Comparison of ENCODE assay signal across 9 cellular contexts in the genomic region with DNA sequence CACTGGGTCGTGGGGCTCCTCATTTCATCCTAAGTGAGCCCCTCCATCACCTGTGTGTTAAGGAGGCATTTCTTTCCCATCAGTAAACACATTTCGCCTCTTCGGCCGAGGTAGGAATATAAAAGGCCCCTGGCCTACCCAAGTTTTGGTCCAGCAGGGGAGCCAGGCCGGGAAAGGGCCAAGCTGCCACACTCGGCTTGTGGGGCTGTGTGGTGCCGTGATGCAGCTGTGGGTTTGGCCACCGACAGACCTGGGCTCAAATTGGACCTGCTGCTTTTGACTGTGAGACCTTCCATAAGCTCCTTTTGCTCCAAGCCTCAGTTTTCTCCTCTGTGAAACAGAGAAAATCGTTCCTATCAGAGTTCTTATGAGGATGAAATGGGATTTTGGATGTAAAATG. TPM values are rescaled to one million over a fixed set of nuclear protein-coding genes. Genes with fewer than 3 reads are reported as not detected.
A peak's percentile ranks its signal among the peaks of the same experiment; 100 is the strongest.
DNase-seq lines count a peak whose midpoint lies in the region; ATAC-seq, FAIRE-seq and TF ChIP-seq lines count a peak whose summit lies in the region.
"Had no signal": no experiment of that assay in that cellular context is flagged by ENCODE, and none has a peak within 500 bp of the region (broad histone marks: within the 10 kb centered on the region; RNA-seq: fewer than 3 reads in every experiment).

No MANE protein-coding gene starts in this region.

- H3K79me2 ChIP-seq in SU-DHL-6 (ENCODE audit: insufficient read depth, low read length) = peaks cover 11% of the 10 kb centered on the region

- 0 out of 2 replicates have a peak, but pooled peaks cover 4% of the 10 kb centered on the region for H3K9me3 ChIP-seq in SU-DHL-6 (ENCODE audit: insufficient read depth, low read length)

- no peaks in the 10 kb centered on the region; the same call in 1 of the 2 replicates for H3F3A ChIP-seq in SU-DHL-6 (ENCODE audit: insufficient read depth)

- H3K9ac ChIP-seq in SU-DHL-6 (ENCODE audit: low read length) = peak overlapping the region; percentile 87
- H3K9ac ChIP-seq in rectal smooth muscle tissue (ENCODE audit: low read length) = peak overlapping the region; percentile 83

- TF ChIP-seq CTCF in SU-DHL-6 (IDR thresholded peaks at IDR 0.05; ENCODE audit: insufficient read depth, low read length, poor library complexity, severe bottlenecking) = no peak
- TF ChIP-seq CTCF in fibroblast of villous mesenchyme (IDR thresholded peaks at IDR 0.05; ENCODE audit: insufficient read depth, low read depth, low read length) = no peak
- TF ChIP-seq CTCF in D721Med (IDR thresholded peaks at IDR 0.05; ENCODE audit: insufficient read depth, missing control alignments) = no peak

- H3K4me3 ChIP-seq in GM08714 (ENCODE audit: low read length) (peak overlapping the region; percentile 84), SU-DHL-6 (ENCODE audit: insufficient read depth, low read length, poor library complexity, severe bottlenecking) (peak overlapping the region; percentile 70), fibroblast of villous mesenchyme (ENCODE audit: low read depth, low read length) (peak overlapping the region; percentile 97), rectal smooth muscle tissue (ENCODE audit: low read length) (peak overlapping the region; percentile 72)

- peaks cover 5% of the 10 kb centered on the region for H3K4me1 ChIP-seq in rectal smooth muscle tissue (ENCODE audit: control insufficient read depth, insufficient read depth, low read length)

- no peak for FAIRE-seq in D721Med (lab: Jason Lieb, UNC)

- H2AFZ ChIP-seq in SU-DHL-6 (ENCODE audit: low read depth, low read length, severe bottlenecking) = no peak overlapping the region

- H3K27ac ChIP-seq in SU-DHL-6 (ENCODE audit: low read depth, low read length) (no peak overlapping the region), rectal smooth muscle tissue (ENCODE audit: low read depth, low read length) (no peak overlapping the region)

- H4K20me1 ChIP-seq in SU-DHL-6 (ENCODE audit: low read depth, low read length) = no peaks in the 10 kb centered on the region

- no peaks in the 10 kb centered on the region for H3K27me3 ChIP-seq in SU-DHL-6 (ENCODE audit: low read length)
- H3K27me3 ChIP-seq in rectal smooth muscle tissue (ENCODE audit: control insufficient read depth, insufficient read depth, low read length) = no peaks in the 10 kb centered on the region

- H3K36me3 ChIP-seq in SU-DHL-6 (ENCODE audit: low read length) = no peaks in the 10 kb centered on the region
- peaks cover 27% of the 10 kb centered on the region for H3K36me3 ChIP-seq in rectal smooth muscle tissue (ENCODE audit: control insufficient read depth, insufficient read depth, low read length)

- H3K4me2 ChIP-seq in SU-DHL-6 (ENCODE audit: low read depth, low read length, poor library complexity, severe bottlenecking) = peak overlapping the region; percentile 87

- DNase-seq in fibroblast of villous mesenchyme (ENCODE audit: low read depth) (no peak), D721Med (ENCODE audit: insufficient read length, low spot score) (no peak), NCI-H1417 (lab: John Stamatoyannopoulos, UW) (no peak)
- no peak for DNase-seq in stimulated activated CD4-positive, alpha-beta T cell treated with anti-CD3 and anti-CD28 coated beads, Interleukin-4, amount 100 ng/mL, for 24 hours

- no peak for ATAC-seq in GM19463 (IDR thresholded peaks at IDR 0.05; ENCODE audit: unreplicated experiment)

- no peaks in the 10 kb centered on the region for H3K9me2 ChIP-seq in SU-DHL-6 (replicated peaks; ENCODE audit: insufficient read depth, low read length)

RNA-seq across cellular contexts. Expression of a gene that starts 0.8 kb away (rescaled TPM):
- total RNA-seq in fibroblast of villous mesenchyme = 140 and 178 TPM in 2 replicates

RNA-seq across cellular contexts. Expression of a gene that starts 22.2 kb away (rescaled TPM):
- 4.7 and 5.8 TPM in 2 replicates for total RNA-seq in fibroblast of villous mesenchyme

RNA-seq across cellular contexts. Expression of a gene that starts 23.9 kb away (rescaled TPM):
- total RNA-seq in fibroblast of villous mesenchyme = 495 and 721 TPM in 2 replicates

RNA-seq across cellular contexts. Expression of a gene that starts 32.1 kb away (rescaled TPM):
- not detected in 2 replicates for total RNA-seq in fibroblast of villous mesenchyme
- total RNA-seq: lung microvascular endothelial cell had no signal

RNA-seq across cellular contexts. Expression of a gene that starts 43.0 kb away (rescaled TPM):
- total RNA-seq in fibroblast of villous mesenchyme = not detected in 2 replicates
- total RNA-seq: lung microvascular endothelial cell had no signal
